Comparison of ENCODE assay signal across 1 cellular context in the genomic region with DNA sequence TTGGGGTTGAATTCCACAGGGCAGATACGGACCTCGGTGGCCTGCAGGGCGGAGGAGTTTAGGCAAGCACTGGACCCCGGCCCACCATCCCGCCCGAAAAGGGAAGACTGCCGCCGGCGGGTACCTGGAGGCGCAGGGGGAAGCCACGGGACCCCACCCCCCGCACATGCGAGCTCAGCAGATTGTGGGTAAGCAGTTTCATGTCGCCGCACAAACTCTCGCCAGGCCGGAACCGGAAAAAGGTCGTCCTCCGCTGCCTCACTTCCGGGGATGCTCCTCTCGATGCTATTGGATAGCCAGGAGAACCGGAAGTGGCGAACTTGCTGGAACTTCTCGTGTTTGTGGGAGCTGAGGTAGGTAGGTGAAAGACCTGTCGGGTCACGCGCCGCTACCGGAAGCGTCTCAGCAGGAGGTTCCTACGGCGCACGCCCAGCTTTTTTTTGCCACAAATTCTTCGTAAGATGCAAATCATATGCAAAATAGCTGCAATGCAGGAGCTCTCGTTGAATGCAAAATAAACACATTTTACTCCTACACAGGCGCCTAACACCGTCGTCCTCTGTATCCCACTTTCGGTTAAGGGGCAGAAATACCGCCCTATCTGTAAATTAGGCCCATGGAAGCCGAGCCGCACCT.
TF ChIP-seq lines count a peak whose summit lies in the region.

Gene TRMT112 (minus strand): TSS at position 235 of the 636 bp plus-strand sequence. CDS start 33 bp downstream, at position 202.

TF ChIP-seq in SK-N-SH, 30 proteins besides CTCF, POLR2A, EP300 and RAD21 (continued from another document):
- TF ChIP-seq ELF1 (IDR thresholded peaks at IDR 0.05) (peak; percentile 92), SIN3A (IDR thresholded peaks at IDR 0.05; ENCODE audit: borderline replicate concordance, low read depth, low read length) (no peak), FOXM1 (IDR thresholded peaks at IDR 0.05; ENCODE audit: low read depth) (no peak), EZH2phosphoT487 (IDR thresholded peaks at IDR 0.05; ENCODE audit: borderline replicate concordance, low read depth) (no peak), TEAD4 (IDR thresholded peaks at IDR 0.05; ENCODE audit: borderline replicate concordance, insufficient read depth) (no peak), FOXJ3 (CRISPR knock-in tag; IDR thresholded peaks at IDR 0.05) (no peak), MXI1 (IDR thresholded peaks at IDR 0.05; ENCODE audit: low read depth, low read length) (peak; percentile 80)
- TF ChIP-seq, protein P1, sequence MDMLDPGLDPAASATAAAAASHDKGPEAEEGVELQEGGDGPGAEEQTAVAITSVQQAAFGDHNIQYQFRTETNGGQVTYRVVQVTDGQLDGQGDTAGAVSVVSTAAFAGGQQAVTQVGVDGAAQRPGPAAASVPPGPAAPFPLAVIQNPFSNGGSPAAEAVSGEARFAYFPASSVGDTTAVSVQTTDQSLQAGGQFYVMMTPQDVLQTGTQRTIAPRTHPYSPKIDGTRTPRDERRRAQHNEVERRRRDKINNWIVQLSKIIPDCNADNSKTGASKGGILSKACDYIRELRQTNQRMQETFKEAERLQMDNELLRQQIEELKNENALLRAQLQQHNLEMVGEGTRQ (IDR thresholded peaks at IDR 0.05; ENCODE audit: borderline replicate concordance, low read depth, low read length): peak; percentile 51; the same call in 1 of the 2 replicates
- TF ChIP-seq, protein P2, sequence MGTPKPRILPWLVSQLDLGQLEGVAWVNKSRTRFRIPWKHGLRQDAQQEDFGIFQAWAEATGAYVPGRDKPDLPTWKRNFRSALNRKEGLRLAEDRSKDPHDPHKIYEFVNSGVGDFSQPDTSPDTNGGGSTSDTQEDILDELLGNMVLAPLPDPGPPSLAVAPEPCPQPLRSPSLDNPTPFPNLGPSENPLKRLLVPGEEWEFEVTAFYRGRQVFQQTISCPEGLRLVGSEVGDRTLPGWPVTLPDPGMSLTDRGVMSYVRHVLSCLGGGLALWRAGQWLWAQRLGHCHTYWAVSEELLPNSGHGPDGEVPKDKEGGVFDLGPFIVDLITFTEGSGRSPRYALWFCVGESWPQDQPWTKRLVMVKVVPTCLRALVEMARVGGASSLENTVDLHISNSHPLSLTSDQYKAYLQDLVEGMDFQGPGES (IDR thresholded peaks at IDR 0.05; ENCODE audit: low read depth, low read length): no peak; the same call in 1 of the 2 replicates
- TF ChIP-seq, protein P3, sequence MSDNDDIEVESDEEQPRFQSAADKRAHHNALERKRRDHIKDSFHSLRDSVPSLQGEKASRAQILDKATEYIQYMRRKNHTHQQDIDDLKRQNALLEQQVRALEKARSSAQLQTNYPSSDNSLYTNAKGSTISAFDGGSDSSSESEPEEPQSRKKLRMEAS (IDR thresholded peaks at IDR 0.05; ENCODE audit: low read depth): peak; percentile 64; the same call in 1 of the 2 replicates
